ENCODE assay signal across 33 cellular contexts in genomic region chr1:25219661-25220251, GRCh38. TPM values are rescaled to one million over a fixed set of nuclear protein-coding genes. Genes with fewer than 3 reads are reported as not detected.
DNase-seq lines count a peak whose midpoint lies in the region; ATAC-seq, FAIRE-seq and TF ChIP-seq lines count a peak whose summit lies in the region.
"Had no signal": no experiment of that assay in that cellular context is flagged by ENCODE, and none has a peak within 500 bp of the region (broad histone marks: within the 10 kb centered on the region; RNA-seq: fewer than 3 reads in every experiment).

No MANE protein-coding gene starts in this region.

- no peak for TF ChIP-seq EP300 in K562 (IDR thresholded peaks at IDR 0.05; ENCODE audit: low read length)

- POLR2A ChIA-PET in activated CD4-positive, alpha-beta T cell treated with anti-CD3 and anti-CD28 coated beads for 36 hours (lab: Charles Lee): no interaction called here
- POLR2A ChIA-PET in Caco-2 (lab: Charles Lee): no interaction called here
- POLR2A ChIA-PET in K562 (lab: Yijun Ruan, JAX): interaction anchor here (0.5 to 13.3 kb wide), 3 partner anchors 11 to 176 kb away, joined by 4 to 113 read pairs (median 5); partner anchors contain the start of gene SYF2
- POLR2A ChIA-PET in naive thymus-derived CD8-positive, alpha-beta T cell (lab: Charles Lee): interaction anchor here (2.3 kb wide), 1 partner anchor 12 kb away, joined by 9 read pairs; the partner anchor contains the start of gene SYF2

- no peaks in the 10 kb centered on the region for H3K9me1 ChIP-seq in K562 (ENCODE audit: control insufficient read depth, insufficient read depth, low read length)

- WGBS in K562 (ENCODE audit: insufficient coverage, low coverage, missing lambda C conversion rate): 68% methylated on average over 9 of the region's 9 CpGs

- H3K4me1 ChIP-seq in Caco-2 (peaks cover 17% of the 10 kb centered on the region), K562 (replicated peaks in 1 of 2; ENCODE audit: control insufficient read depth in 2 of 2, insufficient read depth in 2 of 2, low read length in 2 of 2) (peaks cover 18 to 19% of the 10 kb centered on the region in 2 experiments)
- H3K4me1 ChIP-seq: BE2C, HAP-1 had no signal

- no peaks in the 10 kb centered on the region for H3K27me3 Mint-ChIP-seq in activated CD4-positive, alpha-beta T cell treated with anti-CD3 and anti-CD28 coated beads for 36 hours
- no peaks in the 10 kb centered on the region for H3K27me3 Mint-ChIP-seq in Caco-2 (ENCODE audit: insufficient read depth, unreplicated experiment)
- no peaks in the 10 kb centered on the region for H3K27me3 Mint-ChIP-seq in naive thymus-derived CD8-positive, alpha-beta T cell
- H3K27me3 Mint-ChIP-seq: CD8-positive, alpha-beta memory T cell had no signal

- H3K27ac ChIP-seq in K562 (ENCODE audit: extremely low read depth, low read depth, low read length): no peak overlapping the region
- H3K27ac ChIP-seq: 22Rv1, HL-60, PC-9, SJCRH30 had no signal

- TF ChIP-seq POLR2A in K562 (conservative IDR thresholded peaks at IDR 0.05): no peak

- DNase-seq in activated CD4-positive, alpha-beta T cell treated with anti-CD3 and anti-CD28 coated beads for 36 hours: no peak
- DNase-seq in activated CD4-positive, alpha-beta T cell treated with anti-CD3 and anti-CD28 coated beads, Interleukin-2, amount 50 U/mL, for 4 hours: no peak
- DNase-seq in Caco-2 (no peak), K562 (ENCODE audit: extremely low read depth in 1 of 4, low spot score in 3 of 4) (no peak), SW 1271 (lab: John Stamatoyannopoulos, UW) (no peak), NCI-H446 treated with DMSO at 0.1 percent for 48 hours (lab: John Stamatoyannopoulos, UW) (no peak)
- no peak for DNase-seq in naive thymus-derived CD8-positive, alpha-beta T cell
- DNase-seq: BE2C; Calu3; CD8-positive, alpha-beta memory T cell; DMS79 treated with DMSO at 0.1 percent for 48 hours; GF-D8; GOT3; MV-4-11; NCI-H1105; NCI-H146; NCI-H1930; NCI-H2107; NCI-H524 treated with DMSO at 0.1 percent for 48 hours; NCI-H82; NK-92 treated with Interleukin-12 subunit alpha and Interleukin-12 subunit beta, amount 100 ng/mL, for 24 hours; PC-9; SJCRH30 had no signal

- peak overlapping the region; percentile 0 for H3K27ac Mint-ChIP-seq in activated CD4-positive, alpha-beta T cell treated with anti-CD3 and anti-CD28 coated beads for 36 hours
- H3K27ac Mint-ChIP-seq in Caco-2 (ENCODE audit: unreplicated experiment): peak overlapping the region; percentile 65
- H3K27ac Mint-ChIP-seq in naive thymus-derived CD8-positive, alpha-beta T cell: peak overlapping the region in 6 of 10 donors; percentile 2 to 67 (median 22)

- TF ChIP-seq RAD21 in K562 (CRISPR knock-in tag; conservative IDR thresholded peaks at IDR 0.05 in 1 of 2, IDR thresholded peaks at IDR 0.05 in 1 of 2): no peak

- BruUV-seq in Caco-2 (replicated peaks; lab: Mats Ljungman, UMichigan) (no TSS peak), K562 (replicated peaks; lab: Mats Ljungman, UMichigan) (no TSS peak)

- CTCF ChIA-PET in activated CD4-positive, alpha-beta T cell treated with anti-CD3 and anti-CD28 coated beads for 36 hours (lab: Charles Lee): interaction anchor here (1.2 kb wide), 1 partner anchor 15 kb away, joined by 6 read pairs; no protein-coding TSS in a partner anchor
- CTCF ChIA-PET in Caco-2 (lab: Charles Lee) (no interaction called here), K562 (lab: Yijun Ruan, JAX; ENCODE audit: low intra/inter-chr PET ratio) (no interaction called here)

- no peaks in the 10 kb centered on the region for H3K79me2 ChIP-seq in K562 (ENCODE audit: control insufficient read depth, insufficient read depth, low read length)

- no peak overlapping the region for H3K4me3 Mint-ChIP-seq in activated CD4-positive, alpha-beta T cell treated with anti-CD3 and anti-CD28 coated beads for 36 hours
- peak overlapping the region; percentile 54 for H3K4me3 Mint-ChIP-seq in Caco-2 (ENCODE audit: unreplicated experiment)
- H3K4me3 Mint-ChIP-seq in naive thymus-derived CD8-positive, alpha-beta T cell: no peak overlapping the region
- H3K4me3 Mint-ChIP-seq: CD14-positive monocyte; CD8-positive, alpha-beta memory T cell had no signal

- no peaks in the 10 kb centered on the region for H3K9me3 Mint-ChIP-seq in activated CD4-positive, alpha-beta T cell treated with anti-CD3 and anti-CD28 coated beads for 36 hours (ENCODE audit: low read depth)
- H3K9me3 Mint-ChIP-seq in Caco-2 (ENCODE audit: unreplicated experiment): no peaks in the 10 kb centered on the region
- H3K9me3 Mint-ChIP-seq in naive thymus-derived CD8-positive, alpha-beta T cell: no peaks in the 10 kb centered on the region
- H3K9me3 Mint-ChIP-seq: CD14-positive monocyte; CD8-positive, alpha-beta memory T cell had no signal

- H3K9me3 ChIP-seq in Caco-2: no peaks in the 10 kb centered on the region
- H3K9me3 ChIP-seq in K562 (replicated peaks; ENCODE audit: control insufficient read depth, insufficient read depth, low read depth, low read length): no peaks in the 10 kb centered on the region
- H3K9me3 ChIP-seq: BE2C, HAP-1, SJCRH30 had no signal

- H3K27me3 ChIP-seq in Caco-2 (replicated peaks; ENCODE audit: control insufficient read depth, insufficient read depth, low read length) (no peaks in the 10 kb centered on the region), K562 (ENCODE audit: control insufficient read depth in 2 of 2, insufficient read depth in 2 of 2, low read length in 2 of 2) (no peaks in the 10 kb centered on the region)
- H3K27me3 ChIP-seq: BE2C, SJCRH30 had no signal

- intact Hi-C loops in activated CD4-positive, alpha-beta T cell treated with anti-CD3 and anti-CD28 coated beads for 36 hours (cut with DNase I, micrococcal nuclease): no loop called here
- intact Hi-C loops in Caco-2 (cut with micrococcal nuclease; ENCODE audit: unreplicated experiment): loop anchor here (10.0 kb wide), 1 partner anchor 725 kb away; no protein-coding TSS in a partner anchor
- intact Hi-C loops in K562 (cut with micrococcal nuclease): no loop called here

- H3K36me3 ChIP-seq in Caco-2 (ENCODE audit: control insufficient read depth, insufficient read depth, low read length): no peaks in the 10 kb centered on the region
- peaks cover 37% of the 10 kb centered on the region; the same call in 2 of the 3 replicates for H3K36me3 ChIP-seq in K562 (ENCODE audit: control insufficient read depth, insufficient read depth, low read length)
- H3K36me3 ChIP-seq: BE2C had no signal

- H3K36me3 Mint-ChIP-seq in activated CD4-positive, alpha-beta T cell treated with anti-CD3 and anti-CD28 coated beads for 36 hours (ENCODE audit: low read depth): peaks cover 15% of the 10 kb centered on the region
- H3K36me3 Mint-ChIP-seq in Caco-2 (ENCODE audit: insufficient read depth, unreplicated experiment): peaks cover 48% of the 10 kb centered on the region
- H3K36me3 Mint-ChIP-seq in naive thymus-derived CD8-positive, alpha-beta T cell: peaks cover 6 to 54% (median 17%) of the 10 kb centered on the region in 3 donors

- H3K4me3 ChIP-seq in Caco-2 (ENCODE audit: low read depth, low read length): no peak overlapping the region
- no peak overlapping the region for H3K4me3 ChIP-seq in K562
- H3K4me3 ChIP-seq: HAP-1, PC-9, SJCRH30 had no signal

- no peak overlapping the region for H3K9ac ChIP-seq in K562 (ENCODE audit: insufficient read depth in 1 of 2, low read depth in 2 of 2, low read length in 2 of 2)

- TF ChIP-seq CTCF in Caco-2 (IDR thresholded peaks at IDR 0.05; ENCODE audit: insufficient read depth in 1 of 2, low read depth in 1 of 2, low read length in 1 of 2, severe bottlenecking in 1 of 2, unreplicated experiment in 1 of 2) (no peak), K562 (IDR thresholded peaks at IDR 0.05 in 2 of 3, conservative IDR thresholded peaks at IDR 0.05 in 1 of 3; ENCODE audit: insufficient read depth in 2 of 3, low read depth in 1 of 3, low read length in 3 of 3) (no peak)

- no peak overlapping the region for H2AFZ ChIP-seq in K562 (ENCODE audit: low read depth, low read length)
- H2AFZ ChIP-seq: PC-9 had no signal

- H3K4me2 ChIP-seq in K562 (ENCODE audit: insufficient read depth, low read length): no peak overlapping the region
- H3K4me2 ChIP-seq: PC-9 had no signal

- H3K4me1 Mint-ChIP-seq in activated CD4-positive, alpha-beta T cell treated with anti-CD3 and anti-CD28 coated beads for 36 hours: peaks cover 2% of the 10 kb centered on the region
- H3K4me1 Mint-ChIP-seq in Caco-2 (ENCODE audit: low read depth, unreplicated experiment): peaks cover 18% of the 10 kb centered on the region
- peaks cover 0 to 8% (median 5%) of the 10 kb centered on the region in 4 donors for H3K4me1 Mint-ChIP-seq in naive thymus-derived CD8-positive, alpha-beta T cell

- in situ Hi-C loops in K562 (cut with MboI): no loop called here

- FAIRE-seq in K562 (lab: Jason Lieb, UNC): no peak
- FAIRE-seq: GM12891 had no signal

- no peak for ATAC-seq in activated CD4-positive, alpha-beta T cell treated with anti-CD3 and anti-CD28 coated beads for 36 hours
- ATAC-seq in K562 (no peak), HG03460 (IDR thresholded peaks at IDR 0.05; ENCODE audit: unreplicated experiment) (no peak)
- ATAC-seq in naive thymus-derived CD8-positive, alpha-beta T cell: no peak
- ATAC-seq: Right ventricle myocardium inferior had no signal

- no peaks in the 10 kb centered on the region for H4K20me1 ChIP-seq in K562 (replicated peaks; ENCODE audit: control insufficient read depth, insufficient read depth, low read length)

RNA-seq across cellular contexts. Expression of gene SYF2, which starts 12.5 kb away (rescaled TPM):
- 10 to 100 TPM; 39.0 to 42.4 TPM for total RNA-seq in activated CD4-positive, alpha-beta T cell treated with anti-CD3 and anti-CD28 coated beads for 36 hours
- 31.5 and 32.3 TPM in 2 replicates for total RNA-seq in Caco-2 (2022)
- total RNA-seq in K562 (2011; cell fraction: chromatin; rRNA removed; ENCODE audit: low replicate concordance): 15.7 and 26.6 TPM in 2 replicates
- total RNA-seq in K562 (2011; cell fraction: nucleolus; rRNA removed): 12.9 and 16.7 TPM in 2 replicates
- 22.2 and 24.0 TPM in 2 replicates for total RNA-seq in K562 (2011; cell fraction: nucleoplasm; rRNA removed)
- 38.2 and 43.2 TPM in 2 replicates for total RNA-seq in K562 (2014; rRNA removed)
- 59.3 and 80.6 TPM in 2 replicates for total RNA-seq in K562 (2014; rRNA removed; fragmentation: Illumina TruSeq; extraction: Trizol)
- total RNA-seq in K562 (2015; rRNA removed; fragmentation: Illumina TruSeq; extraction: Trizol): 51.2 and 54.6 TPM in 2 replicates
- 27.5 and 35.6 TPM in 2 replicates for total RNA-seq in K562 (2021)
- 33.7 and 36.5 TPM in 2 replicates for polyA plus RNA-seq in K562 (2011; rRNA removed)
- 3.4 and 12.2 TPM in 2 replicates for polyA plus RNA-seq in K562 (2011; cell fraction: cytosol; rRNA removed)
- 5.5 and 9.8 TPM in 2 replicates for polyA plus RNA-seq in K562 (2011; cell fraction: nucleus; rRNA removed)
- 51.2 and 71.0 TPM in 2 replicates for polyA plus RNA-seq in K562 (2012)
- 66.5 and 80.2 TPM in 2 replicates for polyA plus RNA-seq in K562 (2014; fragmentation: Illumina TruSeq; extraction: Trizol)
- 10 to 100 TPM; 20.9 to 21.9 TPM for polyA plus RNA-seq in K562 (2014; fragmentation: Nextera tagmentation; extraction: Ambion mirVana)
- 52.5 and 69.0 TPM in 2 replicates for polyA plus RNA-seq in K562 (2014; rRNA removed)
- polyA minus RNA-seq in K562 (2011; rRNA and poly(A)+ RNA removed): 13.7 and 20.1 TPM in 2 replicates
- 5.4 and 7.2 TPM in 2 replicates for polyA minus RNA-seq in K562 (2011; cell fraction: cytosol; rRNA and poly(A)+ RNA removed)
- polyA minus RNA-seq in K562 (2011; cell fraction: nucleus; rRNA and poly(A)+ RNA removed): 6.5 and 14.8 TPM in 2 replicates
- total RNA-seq in naive thymus-derived CD8-positive, alpha-beta T cell: 10 to 100 TPM; 78.7 to 87.6 TPM
- 10 to 100 TPM; 69.1 to 78.6 (median 75.2) TPM for polyA plus RNA-seq in naive thymus-derived CD8-positive, alpha-beta T cell

RNA-seq across cellular contexts. Expression of gene RSRP1, which starts 27.5 kb away (rescaled TPM):
- total RNA-seq in activated CD4-positive, alpha-beta T cell treated with anti-CD3 and anti-CD28 coated beads for 36 hours: 100 to 1,000 TPM in 1 of 2 experiments, 10 to 100 TPM in 1; 86.8 to 120 TPM
- total RNA-seq in Caco-2 (2022): 61.1 and 69.8 TPM in 2 replicates
- 639 and 767 TPM in 2 replicates for total RNA-seq in K562 (2011; cell fraction: chromatin; rRNA removed; ENCODE audit: low replicate concordance)
- total RNA-seq in K562 (2011; cell fraction: nucleolus; rRNA removed): 540 and 629 TPM in 2 replicates
- 507 and 548 TPM in 2 replicates for total RNA-seq in K562 (2011; cell fraction: nucleoplasm; rRNA removed)
- total RNA-seq in K562 (2014; rRNA removed): 130 and 138 TPM in 2 replicates
- total RNA-seq in K562 (2014; rRNA removed; fragmentation: Illumina TruSeq; extraction: Trizol): 180 and 197 TPM in 2 replicates
- 164 and 183 TPM in 2 replicates for total RNA-seq in K562 (2015; rRNA removed; fragmentation: Illumina TruSeq; extraction: Trizol)
- 146 and 159 TPM in 2 replicates for total RNA-seq in K562 (2021)
- polyA plus RNA-seq in K562 (2011; rRNA removed): 195 and 220 TPM in 2 replicates
- 55.7 and 97.9 TPM in 2 replicates for polyA plus RNA-seq in K562 (2011; cell fraction: cytosol; rRNA removed)
- 585 and 591 TPM in 2 replicates for polyA plus RNA-seq in K562 (2011; cell fraction: nucleus; rRNA removed)
- 148 and 265 TPM in 2 replicates for polyA plus RNA-seq in K562 (2012)
- polyA plus RNA-seq in K562 (2014; fragmentation: Illumina TruSeq; extraction: Trizol): 96.2 and 113 TPM in 2 replicates
- polyA plus RNA-seq in K562 (2014; fragmentation: Nextera tagmentation; extraction: Ambion mirVana): 10 to 100 TPM; 27.2 to 35.0 TPM
- polyA plus RNA-seq in K562 (2014; rRNA removed): 237 and 283 TPM in 2 replicates
- polyA minus RNA-seq in K562 (2011; rRNA and poly(A)+ RNA removed): 155 and 167 TPM in 2 replicates
- polyA minus RNA-seq in K562 (2011; cell fraction: cytosol; rRNA and poly(A)+ RNA removed): 71.5 and 87.6 TPM in 2 replicates
- 323 and 418 TPM in 2 replicates for polyA minus RNA-seq in K562 (2011; cell fraction: nucleus; rRNA and poly(A)+ RNA removed)
- 100 to 1,000 TPM; 401 TPM for total RNA-seq in naive thymus-derived CD8-positive, alpha-beta T cell
- 10 to 100 TPM; 29.8 to 40.5 (median 33.2) TPM for polyA plus RNA-seq in naive thymus-derived CD8-positive, alpha-beta T cell

RNA-seq across cellular contexts. Expression of gene RHD, which starts 52.6 kb away (rescaled TPM):
- not detected for total RNA-seq in activated CD4-positive, alpha-beta T cell treated with anti-CD3 and anti-CD28 coated beads for 36 hours
- total RNA-seq in Caco-2 (2022) (not detected in 2 replicates), K562 (2014; rRNA removed) (9.4 and 12.8 TPM in 2 replicates), K562 (2014; rRNA removed; fragmentation: Illumina TruSeq; extraction: Trizol) (12.2 and 15.7 TPM in 2 replicates), K562 (2015; rRNA removed; fragmentation: Illumina TruSeq; extraction: Trizol) (11.8 and 13.0 TPM in 2 replicates), K562 (2021) (17.5 and 17.8 TPM in 2 replicates)
- 50.0 and 64.3 TPM in 2 replicates for total RNA-seq in K562 (2011; cell fraction: chromatin; rRNA removed; ENCODE audit: low replicate concordance)
- 69.5 and 85.3 TPM in 2 replicates for total RNA-seq in K562 (2011; cell fraction: nucleolus; rRNA removed)
- 63.5 and 69.1 TPM in 2 replicates for total RNA-seq in K562 (2011; cell fraction: nucleoplasm; rRNA removed)
- polyA plus RNA-seq in K562 (2011; rRNA removed) (15.0 and 28.8 TPM in 2 replicates), K562 (2014; fragmentation: Illumina TruSeq; extraction: Trizol) (13.5 and 13.6 TPM in 2 replicates), K562 (2014; fragmentation: Nextera tagmentation; extraction: Ambion mirVana) (10 to 100 TPM; 32.4 TPM), K562 (2014; rRNA removed) (8.8 and 9.1 TPM in 2 replicates)
- 15.4 and 22.6 TPM in 2 replicates for polyA plus RNA-seq in K562 (2011; cell fraction: cytosol; rRNA removed)
- 16.8 and 18.6 TPM in 2 replicates for polyA plus RNA-seq in K562 (2011; cell fraction: nucleus; rRNA removed)
- 13.8 and 23.5 TPM in 2 replicates for polyA plus RNA-seq in K562 (2012)
- polyA minus RNA-seq in K562 (2011; rRNA and poly(A)+ RNA removed): 58.4 and 72.4 TPM in 2 replicates
- 17.1 and 20.4 TPM in 2 replicates for polyA minus RNA-seq in K562 (2011; cell fraction: cytosol; rRNA and poly(A)+ RNA removed)
- polyA minus RNA-seq in K562 (2011; cell fraction: nucleus; rRNA and poly(A)+ RNA removed): 16.2 and 28.3 TPM in 2 replicates
- not detected for total RNA-seq in naive thymus-derived CD8-positive, alpha-beta T cell
- under 1 TPM in 2 of 3 donors, not detected in 1; 0.11 to 0.12 TPM for polyA plus RNA-seq in naive thymus-derived CD8-positive, alpha-beta T cell
- total RNA-seq: Calu3; CD8-positive, alpha-beta memory T cell; LHCN-M2; MCF 10A; PC-9; Right ventricle myocardium inferior; RPMI7951; SJCRH30 had no signal

Comparison
In these comparisons a context has a peak if more than half of its experiments do, and no peak if none do; other contexts are left out.
1. H3K27ac Mint-ChIP-seq: peak in every context shown above with its lines; median percentile 65 in Caco-2; 22 in naive thymus-derived CD8-positive, alpha-beta T cell; 0 in activated CD4-positive, alpha-beta T cell treated with anti-CD3 and anti-CD28 coated beads for 36 hours.
2. RNA of gene RHD, which starts 52.6 kb away (total RNA-seq): 9.4 to 85.3 TPM in K562; not detected in naive thymus-derived CD8-positive, alpha-beta T cell, not detected in activated CD4-positive, alpha-beta T cell treated with anti-CD3 and anti-CD28 coated beads for 36 hours and not detected in Caco-2; every median in the first group is over 4 times any median in the second.
3. POLR2A ChIA-PET loops: an anchor here in K562 (0.5 to 13.3 kb wide) and naive thymus-derived CD8-positive, alpha-beta T cell (2.3 kb wide); none called in activated CD4-positive, alpha-beta T cell treated with anti-CD3 and anti-CD28 coated beads for 36 hours and Caco-2.